ENCODE assay signal across 9 cellular contexts in the genomic region with DNA sequence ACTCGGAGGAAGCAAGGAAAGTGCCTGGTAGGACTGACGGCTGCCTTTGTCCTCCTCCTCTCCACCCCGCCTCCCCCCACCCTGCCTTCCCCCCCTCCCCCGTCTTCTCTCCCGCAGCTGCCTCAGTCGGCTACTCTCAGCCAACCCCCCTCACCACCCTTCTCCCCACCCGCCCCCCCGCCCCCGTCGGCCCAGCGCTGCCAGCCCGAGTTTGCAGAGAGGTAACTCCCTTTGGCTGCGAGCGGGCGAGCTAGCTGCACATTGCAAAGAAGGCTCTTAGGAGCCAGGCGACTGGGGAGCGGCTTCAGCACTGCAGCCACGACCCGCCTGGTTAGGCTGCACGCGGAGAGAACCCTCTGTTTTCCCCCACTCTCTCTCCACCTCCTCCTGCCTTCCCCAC. TPM values are rescaled to one million over a fixed set of nuclear protein-coding genes. Genes with fewer than 3 reads are reported as not detected.
A peak's percentile ranks its signal among the peaks of the same experiment; 100 is the strongest.
DNase-seq lines count a peak whose midpoint lies in the region; ATAC-seq, FAIRE-seq and TF ChIP-seq lines count a peak whose summit lies in the region.
"Had no signal": no experiment of that assay in that cellular context is flagged by ENCODE, and none has a peak within 500 bp of the region (broad histone marks: within the 10 kb centered on the region; RNA-seq: fewer than 3 reads in every experiment).

No MANE protein-coding gene starts in this region.

- no peaks in the 10 kb centered on the region for H3K36me3 Mint-ChIP-seq in activated CD4-positive, alpha-beta memory T cell treated with anti-CD3 and anti-CD28 coated beads, Interleukin-2, amount 10 ng/mL, durations not matched to agents 7 days and 5 days (ENCODE audit: low read depth)

- no peaks in the 10 kb centered on the region for H3K36me3 ChIP-seq in gastrocnemius medialis
- no peaks in the 10 kb centered on the region for H3K36me3 ChIP-seq in effector memory CD4-positive, alpha-beta T cell (ENCODE audit: control insufficient read depth, insufficient read depth, low read length)

- peaks cover 28% of the 10 kb centered on the region for H3K27me3 Mint-ChIP-seq in activated CD4-positive, alpha-beta memory T cell treated with anti-CD3 and anti-CD28 coated beads, Interleukin-2, amount 10 ng/mL, durations not matched to agents 7 days and 5 days

- intact Hi-C loops in gastrocnemius medialis (cut with DNase I; ENCODE audit: low total_unique reads) = no loop called here

- CTCF ChIA-PET in activated CD4-positive, alpha-beta memory T cell treated with anti-CD3 and anti-CD28 coated beads, Interleukin-2, amount 10 ng/mL, durations not matched to agents 7 days and 5 days (lab: Charles Lee) = no interaction called here

- no peak for FAIRE-seq in H54 (lab: Jason Lieb, UNC)

- peak overlapping the region; percentile 57 to 72 (median 67) for H3K4me3 ChIP-seq in gastrocnemius medialis
- H3K4me3 ChIP-seq in effector memory CD4-positive, alpha-beta T cell (ENCODE audit: insufficient read depth, low read depth, low read length, poor library complexity, severe bottlenecking) = no peak overlapping the region
- H3K4me3 ChIP-seq: mucosa of descending colon had no signal

- H3K27ac ChIP-seq in gastrocnemius medialis = peak overlapping the region; percentile 80 to 88 (median 82)
- H3K27ac ChIP-seq in effector memory CD4-positive, alpha-beta T cell (ENCODE audit: insufficient read depth, low read length, poor library complexity, severe bottlenecking) = no peak overlapping the region

- peak; percentile 20 for ATAC-seq in gastrocnemius medialis

- H3K9me3 Mint-ChIP-seq in activated CD4-positive, alpha-beta memory T cell treated with anti-CD3 and anti-CD28 coated beads, Interleukin-2, amount 10 ng/mL, durations not matched to agents 7 days and 5 days = no peaks in the 10 kb centered on the region

- POLR2A ChIA-PET in activated CD4-positive, alpha-beta memory T cell treated with anti-CD3 and anti-CD28 coated beads, Interleukin-2, amount 10 ng/mL, durations not matched to agents 7 days and 5 days (lab: Charles Lee) = no interaction called here

- peak overlapping the region; percentile 35 for H3K4me3 Mint-ChIP-seq in activated CD4-positive, alpha-beta memory T cell treated with anti-CD3 and anti-CD28 coated beads, Interleukin-2, amount 10 ng/mL, durations not matched to agents 7 days and 5 days

- no peaks in the 10 kb centered on the region for H3K9me3 ChIP-seq in gastrocnemius medialis
- no peaks in the 10 kb centered on the region for H3K9me3 ChIP-seq in effector memory CD4-positive, alpha-beta T cell (ENCODE audit: control insufficient read depth, low read length)
- H3K9me3 ChIP-seq: mucosa of descending colon had no signal

- H3K4me1 Mint-ChIP-seq in activated CD4-positive, alpha-beta memory T cell treated with anti-CD3 and anti-CD28 coated beads, Interleukin-2, amount 10 ng/mL, durations not matched to agents 7 days and 5 days = peaks cover 2% of the 10 kb centered on the region

- DNase-seq in H54 (ENCODE audit: insufficient read length, low spot score) (peak; percentile 19), hepatic stellate cell (ENCODE audit: low spot score) (peak; percentile 14), gastrocnemius medialis (peak in 1 of 2 donors; percentile 18), superior temporal gyrus (ENCODE audit: extremely low spot score) (no peak), NCI-H2029 treated with DMSO at 0.1 percent for 48 hours (lab: John Stamatoyannopoulos, UW) (no peak), glomerular visceral epithelial cell (ENCODE audit: extremely low spot score) (no peak)
- DNase-seq in activated CD4-positive, alpha-beta memory T cell treated with anti-CD3 and anti-CD28 coated beads, Interleukin-2, amount 10 ng/mL, durations not matched to agents 7 days and 5 days = no peak
- no peak for DNase-seq in effector memory CD4-positive, alpha-beta T cell

- no peak overlapping the region for H3K27ac Mint-ChIP-seq in activated CD4-positive, alpha-beta memory T cell treated with anti-CD3 and anti-CD28 coated beads, Interleukin-2, amount 10 ng/mL, durations not matched to agents 7 days and 5 days

- H3K27me3 ChIP-seq in gastrocnemius medialis = peaks cover 0 to 5% (median 0%) of the 10 kb centered on the region in 3 donors
- H3K27me3 ChIP-seq in effector memory CD4-positive, alpha-beta T cell (replicated peaks; ENCODE audit: control insufficient read depth, insufficient read depth, low read length, poor library complexity, severe bottlenecking) = no peaks in the 10 kb centered on the region

- in situ Hi-C loops in gastrocnemius medialis (cut with MboI; ENCODE audit: low sequenced_read_pairs in 4 of 4) = loop anchor here in 1 of 4 donors (25.0 kb wide), 1 partner anchor 168 kb away; no protein-coding TSS in a partner anchor

- H3K4me1 ChIP-seq in gastrocnemius medialis = no peaks in the 10 kb centered on the region
- H3K4me1 ChIP-seq in effector memory CD4-positive, alpha-beta T cell (ENCODE audit: control insufficient read depth, insufficient read depth, low read length, poor library complexity, severe bottlenecking) = no peaks in the 10 kb centered on the region

- no peak for TF ChIP-seq CTCF in gastrocnemius medialis (IDR thresholded peaks at IDR 0.05 in 4 of 5, conservative IDR thresholded peaks at IDR 0.05 in 1 of 5)

- TF ChIP-seq POLR2A in H54 (IDR thresholded peaks at IDR 0.05; ENCODE audit: low read depth, low read length) = no peak
- no peak for TF ChIP-seq POLR2A in gastrocnemius medialis (IDR thresholded peaks at IDR 0.05)

RNA-seq across cellular contexts. Expression of gene AR, which starts 0.5 kb away (rescaled TPM):
- under 1 TPM; 0.33 to 0.45 TPM for total RNA-seq in activated CD4-positive, alpha-beta memory T cell treated with anti-CD3 and anti-CD28 coated beads, Interleukin-2, amount 10 ng/mL, durations not matched to agents 7 days and 5 days
- 1 to 10 TPM; 6.8 to 9.9 (median 8.2) TPM for total RNA-seq in gastrocnemius medialis

Comparison
In these comparisons a context has a peak if more than half of its experiments do, and no peak if none do; other contexts are left out.
1. DNase-seq: peak in H54 (single experiment) and hepatic stellate cell (single experiment); none in activated CD4-positive, alpha-beta memory T cell treated with anti-CD3 and anti-CD28 coated beads, Interleukin-2, amount 10 ng/mL, durations not matched to agents 7 days and 5 days (single experiment), superior temporal gyrus (single experiment), effector memory CD4-positive, alpha-beta T cell (0 of 3), NCI-H2029 treated with DMSO at 0.1 percent for 48 hours (single experiment) and glomerular visceral epithelial cell (single experiment).
2. RNA of gene AR, which starts 0.5 kb away (total RNA-seq): 6.8 to 9.9 TPM in gastrocnemius medialis; 0.33 to 0.45 TPM in activated CD4-positive, alpha-beta memory T cell treated with anti-CD3 and anti-CD28 coated beads, Interleukin-2, amount 10 ng/mL, durations not matched to agents 7 days and 5 days; every median in the first group is over 4 times any median in the second.